17 cellular contexts compared by ENCODE assay signal in the genomic region with DNA sequence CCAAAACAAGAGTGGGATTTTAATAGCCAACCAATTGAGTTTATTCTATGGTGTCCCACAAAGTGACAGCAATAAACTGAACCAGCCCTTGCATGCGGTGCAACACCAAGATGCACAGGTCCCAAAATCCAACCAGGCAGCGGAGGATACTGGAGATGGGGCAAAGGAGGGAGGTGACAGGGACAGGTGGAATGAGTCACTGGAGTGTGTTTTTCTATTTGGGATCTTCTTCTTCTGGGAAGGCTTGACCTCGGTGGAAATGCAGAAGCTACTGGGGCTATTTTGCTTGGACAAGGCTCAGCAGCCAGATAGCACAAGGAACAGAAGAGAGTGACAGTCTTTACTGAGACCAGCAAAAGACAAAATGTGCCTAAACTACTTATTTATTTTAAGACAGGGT.
"Had no signal": no experiment of that assay in that cellular context is flagged by ENCODE, and none has a peak within 500 bp of the region (broad histone marks: within the 10 kb centered on the region; RNA-seq: fewer than 3 reads in every experiment).

No MANE protein-coding gene starts in this region.

- H3K4me3 ChIP-seq: coronary artery, dorsolateral prefrontal cortex, esophagus muscularis mucosa, heart right ventricle, left lung, lower lobe of right lung, mucosa of descending colon had no signal

- H3K4me1 ChIP-seq: foreskin keratinocyte had no signal

- H3K9me3 ChIP-seq: esophagus muscularis mucosa, heart right ventricle, left lung, lower lobe of right lung, mucosa of descending colon had no signal

- H3K27ac ChIP-seq: coronary artery, dorsolateral prefrontal cortex, esophagus muscularis mucosa, foreskin keratinocyte, heart right ventricle, left lung, lower lobe of right lung had no signal

- DNase-seq: dermis blood vessel endothelial cell; dorsolateral prefrontal cortex; effector CD4-positive, alpha-beta T cell; effector memory CD4-positive, alpha-beta T cell; foreskin keratinocyte; glutamatergic neuron; head of caudate nucleus; heart right ventricle; hippocampal formation; left cardiac atrium; left lung; left ventricle myocardium superior; lower lobe of right lung; mesenchymal stem cell; mucosa of descending colon had no signal

- H3K27me3 ChIP-seq: dorsolateral prefrontal cortex, esophagus muscularis mucosa, foreskin keratinocyte, heart right ventricle, left lung had no signal
